ENCODE assay signal across 10 cellular contexts in genomic region chr13:40582531-40582930, GRCh38.
"Had no signal": no experiment of that assay in that cellular context is flagged by ENCODE, and none has a peak within 500 bp of the region (broad histone marks: within the 10 kb centered on the region; RNA-seq: fewer than 3 reads in every experiment).

No MANE protein-coding gene starts in this region.

- H3K27ac ChIP-seq: colonic mucosa, testis had no signal

- H3K36me3 ChIP-seq: colonic mucosa, spleen had no signal

- H3K4me3 ChIP-seq: colonic mucosa, spleen, testis had no signal

- H3K9me3 ChIP-seq: colonic mucosa, testis had no signal

- H3K27me3 ChIP-seq: colonic mucosa, spleen, testis had no signal

- H3K4me1 ChIP-seq: colonic mucosa had no signal

- H3K27ac Mint-ChIP-seq: activated T-helper 2 cell treated with anti-CD3 and anti-CD28 coated beads, Interferon-gamma antibody, Interleukin-2, Interleukin-4, amounts not matched to agents 10 μg/mL and 5 μg/mL and 100 μg/mL, durations not matched to agents 14 hours and 24 hours and 36 hours had no signal

- DNase-seq: activated CD4-positive, CD25-positive, alpha-beta regulatory T cell treated with anti-CD3 and anti-CD28 coated beads, Interleukin-2, amount 50 U/mL, for 72 hours; colonic mucosa; islet precursor cell; spleen; stimulated activated CD4-positive, alpha-beta T cell treated with anti-CD3 and anti-CD28 coated beads, Interleukin-1b, Interleukin-23, amount 100 ng/mL, for 48 hours; stimulated activated naive CD4-positive, alpha-beta T cell; testis had no signal

- ATAC-seq: left lobe of liver, sciatic nerve had no signal
